Comparison of ENCODE assay signal across 8 cellular contexts in the genomic region with DNA sequence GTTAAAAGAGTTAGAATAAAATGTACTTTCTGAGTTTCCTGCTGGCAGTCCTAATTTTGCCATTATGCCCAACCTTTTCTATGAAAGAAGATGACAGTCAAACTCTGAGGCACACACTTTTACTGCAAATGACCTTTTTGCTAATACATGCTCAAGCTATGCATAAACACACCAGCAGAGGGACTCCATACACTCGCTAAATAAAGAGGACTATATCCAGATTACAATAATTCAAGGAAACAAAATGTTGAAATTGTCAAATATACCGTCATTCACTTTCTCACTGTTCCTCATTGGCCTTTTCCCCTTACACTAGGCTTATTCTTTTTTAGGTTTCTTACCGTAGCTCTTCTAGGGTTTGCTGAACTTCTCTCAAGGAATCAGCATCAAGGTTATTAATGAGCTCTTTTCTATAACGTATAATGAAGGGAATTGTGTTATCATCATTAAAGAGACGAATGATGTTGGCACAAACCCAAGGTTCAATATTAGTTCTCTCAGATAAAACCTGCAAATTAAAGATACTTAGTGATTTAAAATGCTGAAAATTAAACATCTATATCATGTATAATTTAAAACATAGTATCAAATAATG. TPM values are rescaled to one million over a fixed set of nuclear protein-coding genes. Genes with fewer than 3 reads are reported as not detected.
DNase-seq lines count a peak whose midpoint lies in the region; ATAC-seq and TF ChIP-seq lines count a peak whose summit lies in the region.

No MANE protein-coding gene starts in this region.

- H3K4me1 ChIP-seq in Caco-2 = no peaks in the 10 kb centered on the region

- H3K4me3 ChIP-seq in Caco-2 (ENCODE audit: low read depth, low read length) (no peak overlapping the region), HFF-Myc (replicated peaks; ENCODE audit: low read depth, low read length) (no peak overlapping the region), epithelial cell of esophagus (ENCODE audit: low read length) (no peak overlapping the region)

- intact Hi-C loops in Caco-2 (cut with micrococcal nuclease; ENCODE audit: unreplicated experiment) = loop anchor here (1.0 kb wide), 1 partner anchor 25 kb away; no protein-coding TSS in a partner anchor

- POLR2A ChIA-PET in Caco-2 (lab: Charles Lee) = no interaction called here
- POLR2A ChIA-PET in naive thymus-derived CD8-positive, alpha-beta T cell (lab: Charles Lee) = interaction anchor here (0.5 kb wide), 1 partner anchor 145 kb away, joined by 4 read pairs; no protein-coding TSS in a partner anchor

- no peak overlapping the region for H3K27ac Mint-ChIP-seq in Caco-2 (ENCODE audit: unreplicated experiment)
- no peak overlapping the region for H3K27ac Mint-ChIP-seq in naive thymus-derived CD8-positive, alpha-beta T cell
- H3K27ac Mint-ChIP-seq in activated T-helper 17 cell treated with anti-CD3 and anti-CD28 coated beads, Interleukin-2, amount 50 U/mL, for 72 hours = no peak overlapping the region

- H3K9me3 Mint-ChIP-seq in Caco-2 (ENCODE audit: unreplicated experiment) = no peaks in the 10 kb centered on the region
- H3K9me3 Mint-ChIP-seq in naive thymus-derived CD8-positive, alpha-beta T cell = no peaks in the 10 kb centered on the region
- H3K9me3 Mint-ChIP-seq in activated T-helper 17 cell treated with anti-CD3 and anti-CD28 coated beads, Interleukin-2, amount 50 U/mL, for 72 hours = no peaks in the 10 kb centered on the region

- peak; percentile 73 to 76 for TF ChIP-seq CTCF in Caco-2 (IDR thresholded peaks at IDR 0.05; ENCODE audit: insufficient read depth in 1 of 2, low read depth in 1 of 2, low read length in 1 of 2, severe bottlenecking in 1 of 2, unreplicated experiment in 1 of 2)
- peak; percentile 61 for TF ChIP-seq CTCF in HFF-Myc (IDR thresholded peaks at IDR 0.05; ENCODE audit: low read depth, low read length, missing control alignments)
- TF ChIP-seq CTCF in epithelial cell of esophagus (IDR thresholded peaks at IDR 0.05; ENCODE audit: insufficient read depth, low read depth, low read length, missing control alignments) = peak; percentile 81

- peak; percentile 46 to 58 for ATAC-seq in naive thymus-derived CD8-positive, alpha-beta T cell
- no peak for ATAC-seq in activated T-helper 17 cell treated with anti-CD3 and anti-CD28 coated beads, Interleukin-2, amount 50 U/mL, for 72 hours (replicated peaks)

- BruUV-seq in Caco-2 (replicated peaks; lab: Mats Ljungman, UMichigan) = no TSS peak

- H3K4me3 Mint-ChIP-seq in Caco-2 (ENCODE audit: unreplicated experiment) = no peak overlapping the region
- H3K4me3 Mint-ChIP-seq in naive thymus-derived CD8-positive, alpha-beta T cell = no peak overlapping the region
- no peak overlapping the region for H3K4me3 Mint-ChIP-seq in activated T-helper 17 cell treated with anti-CD3 and anti-CD28 coated beads, Interleukin-2, amount 50 U/mL, for 72 hours

- H3K36me3 ChIP-seq in Caco-2 (ENCODE audit: control insufficient read depth, insufficient read depth, low read length) = no peaks in the 10 kb centered on the region

- H3K9me3 ChIP-seq in Caco-2 = no peaks in the 10 kb centered on the region

- H3K4me1 Mint-ChIP-seq in Caco-2 (ENCODE audit: low read depth, unreplicated experiment) = no peaks in the 10 kb centered on the region
- H3K4me1 Mint-ChIP-seq in naive thymus-derived CD8-positive, alpha-beta T cell = peaks cover 14 to 29% (median 23%) of the 10 kb centered on the region in 4 donors
- H3K4me1 Mint-ChIP-seq in activated T-helper 17 cell treated with anti-CD3 and anti-CD28 coated beads, Interleukin-2, amount 50 U/mL, for 72 hours = peaks cover 10% of the 10 kb centered on the region

- H3K27me3 ChIP-seq in Caco-2 (replicated peaks; ENCODE audit: control insufficient read depth, insufficient read depth, low read length) = no peaks in the 10 kb centered on the region

- CTCF ChIA-PET in Caco-2 (lab: Charles Lee) = interaction anchor here (0.5 to 1.2 kb wide), 9 partner anchors 13 to 275 kb away, joined by 3 to 5 read pairs (median 4); a partner anchor contains a TSS

- H3K36me3 Mint-ChIP-seq in Caco-2 (ENCODE audit: insufficient read depth, unreplicated experiment) = peaks cover 7% of the 10 kb centered on the region
- H3K36me3 Mint-ChIP-seq in naive thymus-derived CD8-positive, alpha-beta T cell = peaks cover 5 to 14% (median 12%) of the 10 kb centered on the region in 3 donors
- H3K36me3 Mint-ChIP-seq in activated T-helper 17 cell treated with anti-CD3 and anti-CD28 coated beads, Interleukin-2, amount 50 U/mL, for 72 hours (ENCODE audit: low read depth) = peaks cover 9% of the 10 kb centered on the region

- no peaks in the 10 kb centered on the region for H3K27me3 Mint-ChIP-seq in Caco-2 (ENCODE audit: insufficient read depth, unreplicated experiment)
- H3K27me3 Mint-ChIP-seq in naive thymus-derived CD8-positive, alpha-beta T cell = no peaks in the 10 kb centered on the region
- H3K27me3 Mint-ChIP-seq in activated T-helper 17 cell treated with anti-CD3 and anti-CD28 coated beads, Interleukin-2, amount 50 U/mL, for 72 hours = no peaks in the 10 kb centered on the region

- peak in 1 of 2 experiments; percentile 28 for DNase-seq in Caco-2
- DNase-seq in HFF-Myc (ENCODE audit: extremely low read depth, low read depth) = peak; percentile 10
- DNase-seq in RPMI8226 = peak; percentile 40
- DNase-seq in epithelial cell of esophagus (ENCODE audit: low read depth) = peak; percentile 67
- DNase-seq in naive thymus-derived CD8-positive, alpha-beta T cell = peak in 2 of 10 donors; percentile 15 to 25
- no peak for DNase-seq in stimulated activated CD8-positive, alpha-beta memory T cell treated with anti-CD3 and anti-CD28 coated beads, Interleukin-4, amount 100 ng/mL, for 48 hours
- no peak for DNase-seq in occipital lobe (lab: John Stamatoyannopoulos, UW)

RNA-seq across cellular contexts. Expression of a gene that starts 25.7 kb away (rescaled TPM):
- total RNA-seq in Caco-2 (2022) = 15.8 and 16.6 TPM in 2 replicates
- total RNA-seq in naive thymus-derived CD8-positive, alpha-beta T cell = 10 to 100 TPM; 24.5 to 26.3 TPM
- 10 to 100 TPM; 13.2 to 14.5 (median 14.4) TPM for polyA plus RNA-seq in naive thymus-derived CD8-positive, alpha-beta T cell
- 10 to 100 TPM; 10.9 to 17.1 TPM for total RNA-seq in activated T-helper 17 cell treated with anti-CD3 and anti-CD28 coated beads, Interleukin-2, amount 50 U/mL, for 72 hours
- total RNA-seq in occipital lobe = 78.6 TPM

Comparison
In these comparisons a context has a peak if more than half of its experiments do, and no peak if none do; other contexts are left out.
1. DNase-seq: peak in HFF-Myc (single experiment), RPMI8226 (single experiment) and epithelial cell of esophagus (single experiment); none in stimulated activated CD8-positive, alpha-beta memory T cell treated with anti-CD3 and anti-CD28 coated beads, Interleukin-4, amount 100 ng/mL, for 48 hours (single experiment) and occipital lobe (single experiment).
2. Peak in every context shown above with its lines, with median percentiles within 50 percentile points of each other: CTCF ChIP-seq.